ENCODE assay signal across 18 cellular contexts in the genomic region with DNA sequence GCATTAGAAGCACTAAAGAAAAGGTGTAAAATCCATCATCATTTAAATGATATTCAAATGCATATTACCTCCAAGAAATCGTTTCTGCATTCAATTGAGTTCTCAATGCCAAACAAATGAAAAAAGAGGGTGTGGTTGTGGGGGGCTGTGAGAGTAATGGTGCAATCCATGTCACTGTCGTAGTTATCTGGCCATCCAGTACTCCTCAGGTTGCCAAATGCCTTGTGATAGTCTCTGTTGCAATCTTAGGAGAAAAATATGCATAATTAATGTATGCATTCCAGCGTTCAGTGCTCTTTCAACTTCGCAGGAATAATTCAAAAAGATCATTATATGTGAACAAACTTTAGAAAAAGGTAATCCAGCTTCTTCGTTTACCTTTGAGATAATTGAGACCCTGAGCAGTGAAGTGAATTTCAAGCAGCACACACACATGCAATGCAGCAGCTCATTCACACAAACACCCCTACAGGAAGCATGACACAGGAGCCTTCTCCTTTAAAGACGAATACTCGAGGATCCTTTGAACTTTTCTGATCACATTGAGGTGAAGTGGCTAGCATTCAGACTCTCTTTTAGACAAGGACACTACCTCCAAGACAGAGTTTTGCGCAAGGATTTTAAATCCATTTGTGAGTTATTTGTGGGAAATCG.
DNase-seq lines count a peak whose midpoint lies in the region; ATAC-seq, FAIRE-seq and TF ChIP-seq lines count a peak whose summit lies in the region.
"Had no signal": no experiment of that assay in that cellular context is flagged by ENCODE, and none has a peak within 500 bp of the region (broad histone marks: within the 10 kb centered on the region; RNA-seq: fewer than 3 reads in every experiment).

No MANE protein-coding gene starts in this region.

- H3K9me3 ChIP-seq in endothelial cell of umbilical vein (replicated peaks; ENCODE audit: control insufficient read depth, insufficient read depth, low read length) (no peaks in the 10 kb centered on the region), stomach (no peaks in the 10 kb centered on the region)
- H3K9me3 ChIP-seq: SJSA1 had no signal

- H3K27me3 ChIP-seq in endothelial cell of umbilical vein (ENCODE audit: control insufficient read depth in 2 of 2, insufficient read depth in 2 of 2, low read length in 2 of 2) = peaks cover 0 to 3% of the 10 kb centered on the region in 2 experiments
- no peaks in the 10 kb centered on the region for H3K27me3 ChIP-seq in stomach
- H3K27me3 ChIP-seq: SJSA1 had no signal

- intact Hi-C loops in endothelial cell of umbilical vein (cut with micrococcal nuclease) = no loop called here
- intact Hi-C loops in stomach (cut with DNase I; ENCODE audit: low total_unique reads) = no loop called here

- peaks cover 2% of the 10 kb centered on the region for H3K27me3 Mint-ChIP-seq in activated naive CD8-positive, alpha-beta T cell treated with anti-CD3 and anti-CD28 coated beads, Interleukin-2, amount 10 ng/mL, durations not matched to agents 7 days and 5 days
- no peaks in the 10 kb centered on the region for H3K27me3 Mint-ChIP-seq in activated naive CD8-positive, alpha-beta T cell treated with anti-CD3 and anti-CD28 coated beads for 36 hours

- DNase-seq in activated naive CD8-positive, alpha-beta T cell treated with anti-CD3 and anti-CD28 coated beads, Interleukin-2, amount 10 ng/mL, durations not matched to agents 7 days and 5 days = no peak
- no peak for DNase-seq in activated naive CD8-positive, alpha-beta T cell treated with anti-CD3 and anti-CD28 coated beads for 36 hours
- DNase-seq in SK-MEL-5 (ENCODE audit: low read depth, low spot score) (peak; percentile 5), endothelial cell of umbilical vein (ENCODE audit: low read depth, low spot score) (peak; percentile 10), NCI-H748 (lab: John Stamatoyannopoulos, UW; ENCODE audit: unreplicated experiment) (no peak), stomach (no peak), NCI-H146 treated with DMSO at 0.1 percent for 48 hours (lab: John Stamatoyannopoulos, UW; ENCODE audit: unreplicated experiment) (no peak), SHP77 (lab: John Stamatoyannopoulos, UW) (no peak)
- DNase-seq: EL, H7, IMR-90, NCI-H1092, NCI-H1694 treated with DMSO at 0.1 percent for 48 hours, NCI-H446, NCI-H82 had no signal

- no peaks in the 10 kb centered on the region for H3K36me3 Mint-ChIP-seq in activated naive CD8-positive, alpha-beta T cell treated with anti-CD3 and anti-CD28 coated beads, Interleukin-2, amount 10 ng/mL, durations not matched to agents 7 days and 5 days
- no peaks in the 10 kb centered on the region for H3K36me3 Mint-ChIP-seq in activated naive CD8-positive, alpha-beta T cell treated with anti-CD3 and anti-CD28 coated beads for 36 hours

- no peak for TF ChIP-seq CTCF in endothelial cell of umbilical vein (IDR thresholded peaks at IDR 0.05; ENCODE audit: extremely low read depth in 1 of 2, insufficient read depth in 1 of 2, low read depth in 1 of 2, low read length in 2 of 2)
- TF ChIP-seq CTCF in stomach (IDR thresholded peaks at IDR 0.05) = no peak

- dilution Hi-C loops in endothelial cell of umbilical vein (cut with MboI; ENCODE audit: extremely low pct_ligation_motif_present, low sequenced_read_pairs) = no loop called here

- H3K4me2 ChIP-seq in endothelial cell of umbilical vein (ENCODE audit: insufficient read depth, low read length) = no peak overlapping the region

- no peak for TF ChIP-seq EP300 in stomach (IDR thresholded peaks at IDR 0.05)

- peaks cover 18% of the 10 kb centered on the region for H3K4me1 ChIP-seq in endothelial cell of umbilical vein (ENCODE audit: control insufficient read depth, extremely low read depth, insufficient read depth, low read length)
- H3K4me1 ChIP-seq in stomach = no peaks in the 10 kb centered on the region
- H3K4me1 ChIP-seq: SJSA1 had no signal

- H3K27ac ChIP-seq in endothelial cell of umbilical vein (ENCODE audit: insufficient read depth, low read depth, low read length) (no peak overlapping the region), stomach (no peak overlapping the region)
- H3K27ac ChIP-seq: C4-2B, RWPE1, SJSA1 had no signal

- WGBS in stomach, 5 donors = 33 to 40% (median 38%) methylated on average over 9 of the region's 9 CpGs

- CTCF ChIA-PET in endothelial cell of umbilical vein (lab: Charles Lee) = interaction anchor here (1.4 to 3.4 kb wide), 2 partner anchors 8 to 10 kb away, joined by 3 to 37 read pairs; no protein-coding TSS in a partner anchor

- POLR2A ChIA-PET in activated naive CD8-positive, alpha-beta T cell treated with anti-CD3 and anti-CD28 coated beads, Interleukin-2, amount 10 ng/mL, durations not matched to agents 7 days and 5 days (lab: Charles Lee) = interaction anchor here (1.0 kb wide), 1 partner anchor 178 kb away, joined by 3 read pairs; no protein-coding TSS in a partner anchor
- POLR2A ChIA-PET in endothelial cell of umbilical vein (lab: Charles Lee) = no interaction called here

- peak; percentile 71 for ATAC-seq in activated naive CD8-positive, alpha-beta T cell treated with anti-CD3 and anti-CD28 coated beads, Interleukin-2, amount 10 ng/mL, durations not matched to agents 7 days and 5 days (ENCODE audit: low read depth)

- no peaks in the 10 kb centered on the region for H3K9me3 Mint-ChIP-seq in activated naive CD8-positive, alpha-beta T cell treated with anti-CD3 and anti-CD28 coated beads, Interleukin-2, amount 10 ng/mL, durations not matched to agents 7 days and 5 days
- no peaks in the 10 kb centered on the region for H3K9me3 Mint-ChIP-seq in activated naive CD8-positive, alpha-beta T cell treated with anti-CD3 and anti-CD28 coated beads for 36 hours

- no peaks in the 10 kb centered on the region for H3K79me2 ChIP-seq in endothelial cell of umbilical vein (ENCODE audit: control insufficient read depth, insufficient read depth, low read length)

- no peaks in the 10 kb centered on the region for H3K9me1 ChIP-seq in endothelial cell of umbilical vein (replicated peaks; ENCODE audit: control insufficient read depth, extremely low read depth, insufficient read depth, low read length)

- H3K36me3 ChIP-seq in endothelial cell of umbilical vein (ENCODE audit: control insufficient read depth in 2 of 2, extremely low read depth in 1 of 2, insufficient read depth in 2 of 2, low read length in 2 of 2) (no peaks in the 10 kb centered on the region), stomach (no peaks in the 10 kb centered on the region)
- H3K36me3 ChIP-seq: SJSA1 had no signal

- H3K4me3 ChIP-seq in endothelial cell of umbilical vein (replicated peaks in 1 of 3; ENCODE audit: insufficient read depth in 1 of 3, low read depth in 1 of 3, low read length in 3 of 3) (no peak overlapping the region), stomach (no peak overlapping the region)
- H3K4me3 ChIP-seq: SJSA1 had no signal

- no peak overlapping the region for H2AFZ ChIP-seq in endothelial cell of umbilical vein (ENCODE audit: low read depth, low read length)

- H3K4me3 Mint-ChIP-seq in activated naive CD8-positive, alpha-beta T cell treated with anti-CD3 and anti-CD28 coated beads, Interleukin-2, amount 10 ng/mL, durations not matched to agents 7 days and 5 days = no peak overlapping the region
- H3K4me3 Mint-ChIP-seq in activated naive CD8-positive, alpha-beta T cell treated with anti-CD3 and anti-CD28 coated beads for 36 hours = no peak overlapping the region

- peak; percentile 18 for FAIRE-seq in endothelial cell of umbilical vein (lab: Jason Lieb, UNC)

- in situ Hi-C loops in SK-MEL-5 (cut with HindIII; ENCODE audit: low pct_unique_long_range_greater_than_20kb, low sequenced_read_pairs) = no loop called here

- TF ChIP-seq POLR2A in endothelial cell of umbilical vein (IDR thresholded peaks at IDR 0.05; ENCODE audit: low read depth, low read length) = no peak
- no peak for TF ChIP-seq POLR2A in stomach (IDR thresholded peaks at IDR 0.05)

- H4K20me1 ChIP-seq in endothelial cell of umbilical vein (replicated peaks; ENCODE audit: control insufficient read depth, extremely low read depth, insufficient read depth, low read length) = no peaks in the 10 kb centered on the region

- no peak overlapping the region for H3K9ac ChIP-seq in endothelial cell of umbilical vein (replicated peaks; ENCODE audit: extremely low read depth, insufficient read depth, low read length)

- peak overlapping the region; percentile 61 for H3K27ac Mint-ChIP-seq in activated naive CD8-positive, alpha-beta T cell treated with anti-CD3 and anti-CD28 coated beads, Interleukin-2, amount 10 ng/mL, durations not matched to agents 7 days and 5 days
- H3K27ac Mint-ChIP-seq in activated naive CD8-positive, alpha-beta T cell treated with anti-CD3 and anti-CD28 coated beads for 36 hours = no peak overlapping the region

- H3K4me1 Mint-ChIP-seq in activated naive CD8-positive, alpha-beta T cell treated with anti-CD3 and anti-CD28 coated beads, Interleukin-2, amount 10 ng/mL, durations not matched to agents 7 days and 5 days = peaks cover 33% of the 10 kb centered on the region
- H3K4me1 Mint-ChIP-seq in activated naive CD8-positive, alpha-beta T cell treated with anti-CD3 and anti-CD28 coated beads for 36 hours = peaks cover 21% of the 10 kb centered on the region

- BruUV-seq in endothelial cell of umbilical vein (replicated peaks; lab: Mats Ljungman, UMichigan) = no TSS peak

TF ChIP-seq in endothelial cell of umbilical vein, 7 proteins besides CTCF, POLR2A, EP300 and RAD21:
- no peak for TF ChIP-seq JUN (IDR thresholded peaks at IDR 0.05; ENCODE audit: borderline replicate concordance, insufficient read depth, insufficient read length, low read depth)
- no peak for TF ChIP-seq POLR2AphosphoS5 (IDR thresholded peaks at IDR 0.05; ENCODE audit: insufficient read depth, low read depth, low read length)
- no peak for TF ChIP-seq EZH2 (IDR thresholded peaks at IDR 0.05; ENCODE audit: borderline replicate concordance, low read depth, low read length, severe bottlenecking)

Comparison
In these comparisons a context has a peak if more than half of its experiments do, and no peak if none do; other contexts are left out.
1. DNase-seq: peak in SK-MEL-5 (single experiment) and endothelial cell of umbilical vein (single experiment); none in activated naive CD8-positive, alpha-beta T cell treated with anti-CD3 and anti-CD28 coated beads, Interleukin-2, amount 10 ng/mL, durations not matched to agents 7 days and 5 days (single experiment), activated naive CD8-positive, alpha-beta T cell treated with anti-CD3 and anti-CD28 coated beads for 36 hours (single experiment), NCI-H748 (single experiment), stomach (single experiment), NCI-H146 treated with DMSO at 0.1 percent for 48 hours (single experiment) and SHP77 (0 of 2).